ENCODE assay signal across 9 cellular contexts in genomic region chr5:72137826-72138409, GRCh38. TPM values are rescaled to one million over a fixed set of nuclear protein-coding genes. Genes with fewer than 3 reads are reported as not detected.
A peak's percentile ranks its signal among the peaks of the same experiment; 100 is the strongest.
DNase-seq lines count a peak whose midpoint lies in the region; ATAC-seq, FAIRE-seq and TF ChIP-seq lines count a peak whose summit lies in the region.
"Had no signal": no experiment of that assay in that cellular context is flagged by ENCODE, and none has a peak within 500 bp of the region (broad histone marks: within the 10 kb centered on the region; RNA-seq: fewer than 3 reads in every experiment).

No MANE protein-coding gene starts in this region.

- H3K27ac ChIP-seq in prostate gland = no peak overlapping the region

- TF ChIP-seq CTCF in GM12865 (IDR thresholded peaks at IDR 0.05; ENCODE audit: insufficient read depth, low read depth, low read length, missing control alignments) = peak; percentile 43
- TF ChIP-seq CTCF in prostate gland (IDR thresholded peaks at IDR 0.05) = peak in 3 of 4 experiments; percentile 55 to 73 (median 65)

- no peaks in the 10 kb centered on the region for H3K4me1 ChIP-seq in endocrine pancreas (ENCODE audit: control insufficient read depth, insufficient read depth, low read length)
- no peaks in the 10 kb centered on the region for H3K4me1 ChIP-seq in prostate gland (replicated peaks)

- intact Hi-C loops in prostate gland (cut with DNase I) = loop anchor here (10.0 kb wide), 1 partner anchor 167 kb away; no protein-coding TSS in a partner anchor

- H3K9me3 ChIP-seq in endocrine pancreas (ENCODE audit: control insufficient read depth, low read length) (no peaks in the 10 kb centered on the region), prostate gland (no peaks in the 10 kb centered on the region)

- no peak for TF ChIP-seq POLR2A in prostate gland (IDR thresholded peaks at IDR 0.05)

- ATAC-seq in GM21529 (IDR thresholded peaks at IDR 0.05; ENCODE audit: unreplicated experiment) (no peak), GM19452 (IDR thresholded peaks at IDR 0.05; ENCODE audit: unreplicated experiment) (no peak), GM19324 (IDR thresholded peaks at IDR 0.05; ENCODE audit: low FRiP score, unreplicated experiment) (no peak)

- FAIRE-seq in urothelium cell line (lab: Jason Lieb, UNC) = no peak

- H3K4me3 ChIP-seq in GM12865 (ENCODE audit: low read depth, low read length) = no peak overlapping the region
- H3K4me3 ChIP-seq in endocrine pancreas (ENCODE audit: control insufficient read depth, insufficient read depth, low read length) = peak overlapping the region; percentile 3
- no peak overlapping the region for H3K4me3 ChIP-seq in prostate gland

- H3K27me3 ChIP-seq in endocrine pancreas (ENCODE audit: control insufficient read depth, insufficient read depth, low read length) = no peaks in the 10 kb centered on the region
- H3K27me3 ChIP-seq in prostate gland (replicated peaks; ENCODE audit: insufficient read depth) = no peaks in the 10 kb centered on the region

- DNase-seq in GM12865 (ENCODE audit: low read depth) (peak; percentile 13), NCI-H460 (ENCODE audit: extremely low read depth, low read depth) (peak; percentile 25), prostate gland (ENCODE audit: low spot score) (no peak), urothelium cell line (ENCODE audit: low spot score) (no peak)
- DNase-seq: T-cell had no signal

- WGBS in prostate gland = 69% methylated on average over 2 of the region's 2 CpGs

- H3K36me3 ChIP-seq in endocrine pancreas (ENCODE audit: control insufficient read depth, insufficient read depth, low read length) = no peaks in the 10 kb centered on the region
- no peaks in the 10 kb centered on the region for H3K36me3 ChIP-seq in prostate gland

- H3K9ac ChIP-seq in endocrine pancreas (ENCODE audit: control insufficient read depth, insufficient read depth, low read length) = no peak overlapping the region

RNA-seq across cellular contexts. Expression of gene MAP1B, which starts 30.6 kb away (rescaled TPM):
- total RNA-seq in NCI-H460 (2014; rRNA removed; shearing (Covaris generic)) = 63.7 and 69.9 TPM in 2 replicates
- 16.9 and 20.5 TPM in 2 replicates for polyA plus RNA-seq in NCI-H460 (2014; cell fraction: nucleus; rRNA removed)
- total RNA-seq in prostate gland = 100 to 1,000 TPM in 1 of 2 donors, 10 to 100 TPM in 1; 99.6 to 515 TPM

Comparison
In these comparisons a context has a peak if more than half of its experiments do, and no peak if none do; other contexts are left out.
1. DNase-seq: peak in GM12865 (single experiment) and NCI-H460 (single experiment); none in prostate gland (single experiment) and urothelium cell line (single experiment).